1 cellular context compared by ENCODE assay signal in genomic region chr11:62542111-62542745, GRCh38.
A peak's percentile ranks its signal among the peaks of the same experiment; 100 is the strongest.
TF ChIP-seq lines count a peak whose summit lies in the region.

No MANE protein-coding gene starts in this region.

TF ChIP-seq in GM12878, 131 proteins besides CTCF, POLR2A, EP300 and RAD21:
- TF ChIP-seq E2F4 (IDR thresholded peaks at IDR 0.05; ENCODE audit: low read depth, low read length), result no peak
- no peak for TF ChIP-seq CUX1 (IDR thresholded peaks at IDR 0.05; ENCODE audit: insufficient replicate concordance, low read depth, low read length)
- TF ChIP-seq TCF3 (IDR thresholded peaks at IDR 0.05; ENCODE audit: borderline replicate concordance, insufficient read depth, low read depth, low read length), result 0 out of 2 replicates have a peak, but pooled peaks have one; percentile 5
- TF ChIP-seq E4F1 (IDR thresholded peaks at IDR 0.05; ENCODE audit: borderline replicate concordance, partially characterized antibody), result no peak
- TF ChIP-seq MEF2B (IDR thresholded peaks at IDR 0.05; ENCODE audit: partially characterized antibody, poor library complexity, severe bottlenecking), result no peak
- TF ChIP-seq LARP7 (IDR thresholded peaks at IDR 0.05), result peak; percentile 12; the same call in 1 of the 2 replicates
- no peak for TF ChIP-seq CBX3 (IDR thresholded peaks at IDR 0.05; ENCODE audit: borderline replicate concordance, low read depth)
- TF ChIP-seq SMC3 (IDR thresholded peaks at IDR 0.05; ENCODE audit: borderline replicate concordance, low read length), result no peak
- 0 out of 2 replicates have a peak, but pooled peaks have one; percentile 12 for TF ChIP-seq RELB (IDR thresholded peaks at IDR 0.05; ENCODE audit: low read depth)
- TF ChIP-seq NR2F1 (conservative IDR thresholded peaks at IDR 0.05), result no peak
- TF ChIP-seq ZBTB4 (CRISPR knock-in tag; IDR thresholded peaks at IDR 0.05), result no peak
- no peak for TF ChIP-seq REST (IDR thresholded peaks at IDR 0.05; ENCODE audit: low read depth, low read length)
- no peak for TF ChIP-seq TARDBP (IDR thresholded peaks at IDR 0.05; ENCODE audit: borderline replicate concordance)
- no peak for TF ChIP-seq IRF4 (IDR thresholded peaks at IDR 0.05; ENCODE audit: low read depth, low read length)
- TF ChIP-seq RUNX3 (IDR thresholded peaks at IDR 0.05; ENCODE audit: low read length), result 0 out of 2 replicates have a peak, but pooled peaks have one; percentile 14
- TF ChIP-seq ZNF274 (IDR thresholded peaks at IDR 0.05; ENCODE audit: insufficient read depth, insufficient read length), result no peak
- TF ChIP-seq BMI1 (IDR thresholded peaks at IDR 0.05; ENCODE audit: borderline replicate concordance), result no peak
- TF ChIP-seq PKNOX1 (IDR thresholded peaks at IDR 0.05), result no peak
- TF ChIP-seq SIN3A (IDR thresholded peaks at IDR 0.05; ENCODE audit: low read depth, low read length), result 0 out of 2 replicates have a peak, but pooled peaks have one; percentile 1
- no peak for TF ChIP-seq CBFB (IDR thresholded peaks at IDR 0.05; ENCODE audit: low read depth)
- TF ChIP-seq SMAD5 (IDR thresholded peaks at IDR 0.05; ENCODE audit: low read depth), result no peak
